In genomic region chr3:72595927-72596610, GRCh38 we compare ENCODE assay signal across 1 cellular context.
TF ChIP-seq lines count a peak whose summit lies in the region.

No MANE protein-coding gene starts in this region.

TF ChIP-seq in H1, 55 proteins besides CTCF, POLR2A, EP300 and RAD21 (continued from another document):
- TF ChIP-seq ASH2L (IDR thresholded peaks at IDR 0.05; ENCODE audit: low read length) (no peak), SP4 (IDR thresholded peaks at IDR 0.05; ENCODE audit: low read length) (no peak), KDM4A (IDR thresholded peaks at IDR 0.05; ENCODE audit: low read depth, low read length, severe bottlenecking) (no peak), JUND (IDR thresholded peaks at IDR 0.05; ENCODE audit: low read length) (no peak), KDM1A (IDR thresholded peaks at IDR 0.05; ENCODE audit: borderline replicate concordance, low read length) (no peak), TEAD4 (IDR thresholded peaks at IDR 0.05; ENCODE audit: low read depth, low read length) (no peak), MAX (IDR thresholded peaks at IDR 0.05) (no peak), MAFK (IDR thresholded peaks at IDR 0.05; ENCODE audit: low read depth, low read length) (no peak), HDAC6 (IDR thresholded peaks at IDR 0.05; ENCODE audit: low read depth, low read length) (no peak), ATF3 (IDR thresholded peaks at IDR 0.05; ENCODE audit: insufficient read depth, low read depth, low read length) (no peak), YY1 (IDR thresholded peaks at IDR 0.05; ENCODE audit: low read depth, low read length) (no peak), PHF8 (conservative IDR thresholded peaks at IDR 0.05; ENCODE audit: low read depth, low read length) (no peak), BACH1 (IDR thresholded peaks at IDR 0.05; ENCODE audit: low read length) (no peak), NANOG (IDR thresholded peaks at IDR 0.05; ENCODE audit: insufficient read depth, low read depth, low read length, poor library complexity, severe bottlenecking) (no peak)
